24 cellular contexts compared by ENCODE assay signal in genomic region chr2:230640540-230641011, GRCh38.
A peak's percentile ranks its signal among the peaks of the same experiment; 100 is the strongest.
DNase-seq lines count a peak whose midpoint lies in the region; ATAC-seq and TF ChIP-seq lines count a peak whose summit lies in the region.
"Had no signal": no experiment of that assay in that cellular context is flagged by ENCODE, and none has a peak within 500 bp of the region (broad histone marks: within the 10 kb centered on the region; RNA-seq: fewer than 3 reads in every experiment).

No MANE protein-coding gene starts in this region.

- no peak overlapping the region for H3K27ac ChIP-seq in AG04450 (ENCODE audit: low read depth, low read length)
- no peak overlapping the region for H3K27ac ChIP-seq in IMR-90 (ENCODE audit: insufficient read depth, low read length)
- H3K27ac ChIP-seq: PC-9, prostate gland had no signal

- no peaks in the 10 kb centered on the region for H3K27me3 Mint-ChIP-seq in activated B cell treated with CpG ODN at 0.5 μM for 24 hours
- H3K27me3 Mint-ChIP-seq: activated naive CD8-positive, alpha-beta T cell treated with anti-CD3 and anti-CD28 coated beads for 36 hours; brain; CD4-positive, alpha-beta memory T cell had no signal

- H2BK20ac ChIP-seq in IMR-90 (ENCODE audit: low read depth, low read length), result no peak overlapping the region

- H2BK15ac ChIP-seq in IMR-90 (ENCODE audit: low read depth, low read length), result no peak overlapping the region

- peak; percentile 18 for DNase-seq in AG04450 (ENCODE audit: low read depth, low spot score)
- peak; percentile 84 for DNase-seq in IMR-90
- DNase-seq in activated B cell treated with CpG ODN at 0.5 μM for 24 hours, result no peak
- DNase-seq in left kidney (ENCODE audit: low read depth, low spot score), result peak; percentile 40
- no peak for DNase-seq in islet precursor cell
- DNase-seq in NCI-H2196 (lab: John Stamatoyannopoulos, UW; ENCODE audit: unreplicated experiment), result no peak
- DNase-seq: activated naive CD8-positive, alpha-beta T cell treated with anti-CD3 and anti-CD28 coated beads for 36 hours; activated T-cell treated with anti-CD3 and anti-CD28 coated beads, Interleukin-2, amount 50 U/mL, for 72 hours; CD4-positive, alpha-beta memory T cell; dermis blood vessel endothelial cell; DMS153; hypothalamus; kidney; mesendoderm; NCI-H146; nephron progenitor cell; PC-9; small intestine; stimulated activated CD4-positive, alpha-beta T cell treated with anti-CD3 and anti-CD28 coated beads, Interleukin-4, amount 100 ng/mL, for 1 hour had no signal

- H3K27me3 ChIP-seq in AG04450 (ENCODE audit: control insufficient read depth, insufficient read depth, low read length) (no peaks in the 10 kb centered on the region), IMR-90 (ENCODE audit: control insufficient read depth, insufficient read depth, low read length) (no peaks in the 10 kb centered on the region)

- intact Hi-C loops in IMR-90 (cut with micrococcal nuclease), result no loop called here
- intact Hi-C loops in activated B cell treated with CpG ODN at 0.5 μM for 24 hours (cut with micrococcal nuclease), result loop anchor here (5.0 kb wide), 1 partner anchor 72 kb away; the partner anchor contains the start of gene CAB39

- no peak overlapping the region for H2BK120ac ChIP-seq in IMR-90 (ENCODE audit: low read depth, low read length)

- ATAC-seq in IMR-90 (ENCODE audit: low read depth), result peak; percentile 68
- ATAC-seq in activated B cell treated with CpG ODN at 0.5 μM for 24 hours (ENCODE audit: low read depth), result peak; percentile 74
- ATAC-seq in GM19452 (IDR thresholded peaks at IDR 0.05; ENCODE audit: unreplicated experiment), result no peak
- no peak for ATAC-seq in HG02840 (IDR thresholded peaks at IDR 0.05; ENCODE audit: low FRiP score, unreplicated experiment)
- ATAC-seq: activated T-cell treated with anti-CD3 and anti-CD28 coated beads, Interleukin-2, amount 50 U/mL, for 72 hours had no signal

- H3K9me1 ChIP-seq in IMR-90 (ENCODE audit: insufficient read depth, low read length), result peaks cover 4% of the 10 kb centered on the region; the same call in 1 of the 2 replicates

- no peak overlapping the region for H2AK5ac ChIP-seq in IMR-90 (ENCODE audit: low read depth, low read length)

- H3K36me3 ChIP-seq in IMR-90 (ENCODE audit: control insufficient read depth, insufficient read depth, low read length), result no peaks in the 10 kb centered on the region
- H3K36me3 ChIP-seq: prostate gland had no signal

- no TSS peak for BruUV-seq in IMR-90 (replicated peaks; lab: Mats Ljungman, UMichigan)

- no peak overlapping the region for H2AFZ ChIP-seq in IMR-90 (replicated peaks; ENCODE audit: low read length, poor library complexity)
- H2AFZ ChIP-seq: PC-9 had no signal

- no peak for TF ChIP-seq CTCF in AG04450 (IDR thresholded peaks at IDR 0.05; ENCODE audit: low read depth, low read length)
- no peak for TF ChIP-seq CTCF in IMR-90 (conservative IDR thresholded peaks at IDR 0.05; ENCODE audit: low read depth, low read length)
- no peak for TF ChIP-seq CTCF in activated B cell treated with CpG ODN at 0.5 μM for 24 hours (IDR thresholded peaks at IDR 0.05)

- no peak overlapping the region for H3K4me2 ChIP-seq in IMR-90 (ENCODE audit: low read depth, low read length)
- H3K4me2 ChIP-seq: PC-9 had no signal

- no peak overlapping the region for H2AK9ac ChIP-seq in IMR-90 (replicated peaks; ENCODE audit: low read depth, low read length, poor library complexity)

- in situ Hi-C loops in IMR-90 (cut with MboI; ENCODE audit: low sequenced_read_pairs), result no loop called here

- CTCF ChIA-PET in AG04450 (lab: Charles Lee), result interaction anchor here (1.0 to 1.4 kb wide), 2 partner anchors 158 to 184 kb away, joined by 3 to 6 read pairs; no protein-coding TSS in a partner anchor
- CTCF ChIA-PET in IMR-90 (lab: Yijun Ruan, JAX), result interaction anchor here (0.6 to 0.7 kb wide), 2 partner anchors 445 to 497 kb away, joined by 3 to 4 read pairs; no protein-coding TSS in a partner anchor
- CTCF ChIA-PET in activated B cell treated with CpG ODN at 0.5 μM for 24 hours (lab: Charles Lee), result no interaction called here

- no peaks in the 10 kb centered on the region for H3K9me3 ChIP-seq in AG04450 (ENCODE audit: control insufficient read depth, insufficient read depth, low read length)
- no peaks in the 10 kb centered on the region for H3K9me3 ChIP-seq in IMR-90 (ENCODE audit: control insufficient read depth, insufficient read depth, low read length)
- H3K9me3 ChIP-seq: prostate gland had no signal

- no peak overlapping the region for H3K4me3 Mint-ChIP-seq in activated B cell treated with CpG ODN at 0.5 μM for 24 hours
- H3K4me3 Mint-ChIP-seq: activated naive CD8-positive, alpha-beta T cell treated with anti-CD3 and anti-CD28 coated beads for 36 hours; activated T-cell treated with anti-CD3 and anti-CD28 coated beads, Interleukin-2, amount 50 U/mL, for 72 hours; brain; CD4-positive, alpha-beta memory T cell; nephron progenitor cell; T-helper 2 cell treated with Interferon-gamma antibody and Interleukin-4, amounts not matched to agents 5 μg/mL and 100 μg/mL, for 36 hours had no signal

- no CpG with 5 or more reads among the region's 6 CpGs for WGBS in IMR-90 (ENCODE audit: extremely low coverage in 2 of 2, insufficient read length in 1 of 2), 2 experiments

- H4K8ac ChIP-seq in IMR-90 (ENCODE audit: low read depth in 2 of 2, low read length in 2 of 2), result no peak overlapping the region

- no peaks in the 10 kb centered on the region for H3K36me3 Mint-ChIP-seq in activated B cell treated with CpG ODN at 0.5 μM for 24 hours (ENCODE audit: low read depth)
- H3K36me3 Mint-ChIP-seq: activated naive CD8-positive, alpha-beta T cell treated with anti-CD3 and anti-CD28 coated beads for 36 hours; brain; CD4-positive, alpha-beta memory T cell had no signal

- H3K79me1 ChIP-seq in IMR-90 (ENCODE audit: low read depth in 1 of 2, low read length in 2 of 2), result no peaks in the 10 kb centered on the region

- H3K23ac ChIP-seq in IMR-90 (ENCODE audit: low read depth, low read length), result no peak overlapping the region

- peaks cover 35% of the 10 kb centered on the region for H3K4me1 Mint-ChIP-seq in activated B cell treated with CpG ODN at 0.5 μM for 24 hours
- H3K4me1 Mint-ChIP-seq: brain, nephron progenitor cell had no signal

- H3K9ac ChIP-seq in IMR-90 (ENCODE audit: low read depth, low read length), result no peak overlapping the region

- 0 out of 2 replicates have a peak, but pooled peaks cover 1% of the 10 kb centered on the region for H3K4me1 ChIP-seq in IMR-90 (ENCODE audit: control insufficient read depth, insufficient read depth, low read length)
- H3K4me1 ChIP-seq: prostate gland had no signal

- POLR2A ChIA-PET in AG04450 (lab: Yijun Ruan, JAX), result interaction anchor here (0.8 to 1.7 kb wide), 2 partner anchors 73 to 154 kb away, joined by 4 to 6 read pairs; no protein-coding TSS in a partner anchor
- POLR2A ChIA-PET in IMR-90 (lab: Charles Lee; ENCODE audit: unreplicated experiment), result no interaction called here
- POLR2A ChIA-PET in activated B cell treated with CpG ODN at 0.5 μM for 24 hours (lab: Charles Lee), result interaction anchor here (0.5 to 1.0 kb wide), 3 partner anchors 20 to 472 kb away, joined by 3 to 6 read pairs (median 4); no protein-coding TSS in a partner anchor

- H3K4ac ChIP-seq in IMR-90 (ENCODE audit: low read depth, low read length), result no peak overlapping the region

- H3K27ac Mint-ChIP-seq in activated B cell treated with CpG ODN at 0.5 μM for 24 hours, result no peak overlapping the region
- H3K27ac Mint-ChIP-seq: activated naive CD8-positive, alpha-beta T cell treated with anti-CD3 and anti-CD28 coated beads for 36 hours; activated T-cell treated with anti-CD3 and anti-CD28 coated beads, Interleukin-2, amount 50 U/mL, for 72 hours; brain; CD4-positive, alpha-beta memory T cell; nephron progenitor cell; T-helper 2 cell treated with Interferon-gamma antibody and Interleukin-4, amounts not matched to agents 5 μg/mL and 100 μg/mL, for 36 hours had no signal

- no peaks in the 10 kb centered on the region for H3K9me3 Mint-ChIP-seq in activated B cell treated with CpG ODN at 0.5 μM for 24 hours
- H3K9me3 Mint-ChIP-seq: activated naive CD8-positive, alpha-beta T cell treated with anti-CD3 and anti-CD28 coated beads for 36 hours; brain; CD4-positive, alpha-beta memory T cell; nephron progenitor cell; T-helper 2 cell treated with Interferon-gamma antibody and Interleukin-4, amounts not matched to agents 5 μg/mL and 100 μg/mL, for 36 hours had no signal

- H4K5ac ChIP-seq in IMR-90 (ENCODE audit: low read depth, low read length), result no peak overlapping the region

- H4K91ac ChIP-seq in IMR-90 (ENCODE audit: insufficient read depth, low read depth, low read length), result no peak overlapping the region

- no peaks in the 10 kb centered on the region for H4K20me1 ChIP-seq in IMR-90 (ENCODE audit: insufficient read depth, low read length)

- TF ChIP-seq RAD21 in IMR-90 (IDR thresholded peaks at IDR 0.05; ENCODE audit: low read length), result no peak

- no peak overlapping the region for H3K18ac ChIP-seq in IMR-90 (ENCODE audit: low read depth, low read length)

- H3K56ac ChIP-seq in IMR-90 (ENCODE audit: extremely low read depth, insufficient read depth, low read length), result no peak overlapping the region

- no peak overlapping the region for H2BK5ac ChIP-seq in IMR-90 (ENCODE audit: low read depth, low read length, poor library complexity, severe bottlenecking)

- TF ChIP-seq POLR2A in IMR-90 (IDR thresholded peaks at IDR 0.05; ENCODE audit: low read depth, low read length), result no peak

- H3K14ac ChIP-seq in IMR-90 (replicated peaks; ENCODE audit: low read depth, low read length), result no peak overlapping the region

- dilution Hi-C loops in IMR-90 (cut with HindIII; ENCODE audit: low sequenced_read_pairs, unreplicated experiment), result no loop called here

- H3K4me3 ChIP-seq in AG04450 (ENCODE audit: low read depth, low read length), result no peak overlapping the region
- no peak overlapping the region for H3K4me3 ChIP-seq in IMR-90 (ENCODE audit: insufficient read depth, low read depth, low read length)
- H3K4me3 ChIP-seq: PC-9, prostate gland had no signal

TF ChIP-seq in IMR-90, 13 proteins besides CTCF, POLR2A, EP300 and RAD21:
- TF ChIP-seq BHLHE40 (IDR thresholded peaks at IDR 0.05; ENCODE audit: low read depth, low read length) (peak; percentile 77), CHD1 (IDR thresholded peaks at IDR 0.05; ENCODE audit: low read depth, low read length) (no peak), MXI1 (IDR thresholded peaks at IDR 0.05; ENCODE audit: borderline replicate concordance, low read depth, low read length) (no peak), RFX5 (IDR thresholded peaks at IDR 0.05; ENCODE audit: low read depth, low read length) (no peak), MAZ (IDR thresholded peaks at IDR 0.05; ENCODE audit: borderline replicate concordance, low read depth, low read length) (no peak), CEBPB (IDR thresholded peaks at IDR 0.05; ENCODE audit: low read depth, low read length) (peak; percentile 91), MAFK (IDR thresholded peaks at IDR 0.05; ENCODE audit: low read depth, low read length) (no peak), FOS (IDR thresholded peaks at IDR 0.05; ENCODE audit: low read depth, low read length) (0 out of 2 replicates have a peak, but pooled peaks have one; percentile 34)

Comparison
In these comparisons a context has a peak if more than half of its experiments do, and no peak if none do; other contexts are left out.
1. DNase-seq: peak in AG04450 (single experiment), IMR-90 (single experiment) and left kidney (single experiment); none in activated B cell treated with CpG ODN at 0.5 μM for 24 hours (single experiment), islet precursor cell (single experiment) and NCI-H2196 (single experiment).
2. ATAC-seq: peak in IMR-90 (single experiment) and activated B cell treated with CpG ODN at 0.5 μM for 24 hours (single experiment); none in GM19452 (single experiment) and HG02840 (single experiment).